In genomic region chr15:64681424-64682024, GRCh38 we compare ENCODE assay signal across 8 cellular contexts.
DNase-seq lines count a peak whose midpoint lies in the region; ATAC-seq, FAIRE-seq and TF ChIP-seq lines count a peak whose summit lies in the region.

No MANE protein-coding gene starts in this region.

- H3F3A ChIP-seq in smooth muscle cell (ENCODE audit: low read depth): peaks cover 10% of the 10 kb centered on the region

- H3K9me2 ChIP-seq in hepatocyte (replicated peaks; ENCODE audit: insufficient read depth): no peaks in the 10 kb centered on the region

- H3K36me3 ChIP-seq in adrenal gland (replicated peaks in 1 of 2): peaks cover 0 to 75% of the 10 kb centered on the region in 2 donors
- no peaks in the 10 kb centered on the region for H3K36me3 ChIP-seq in hepatocyte (replicated peaks; ENCODE audit: insufficient read depth, low read depth)
- H3K36me3 ChIP-seq in smooth muscle cell (ENCODE audit: low read depth): peaks cover 8% of the 10 kb centered on the region

- H3K79me2 ChIP-seq in hepatocyte: no peaks in the 10 kb centered on the region
- no peaks in the 10 kb centered on the region for H3K79me2 ChIP-seq in smooth muscle cell (ENCODE audit: low read depth)

- DNase-seq in AG10803 (ENCODE audit: low read depth): peak; percentile 58
- DNase-seq in GM12891 (ENCODE audit: insufficient read length, low spot score): peak; percentile 34
- DNase-seq in NCI-H345 (lab: John Stamatoyannopoulos, UW): peak; percentile 19
- DNase-seq in adrenal gland: peak; percentile 50 to 80 (median 65)
- peak; percentile 82 for DNase-seq in hepatocyte (ENCODE audit: low spot score)
- DNase-seq in smooth muscle cell (lab: John Stamatoyannopoulos, UW; ENCODE audit: unreplicated experiment): no peak

- H3K4me1 ChIP-seq in adrenal gland (replicated peaks in 1 of 2): no peaks in the 10 kb centered on the region
- H3K4me1 ChIP-seq in hepatocyte (ENCODE audit: insufficient read depth): no peaks in the 10 kb centered on the region
- no peaks in the 10 kb centered on the region for H3K4me1 ChIP-seq in smooth muscle cell (ENCODE audit: low read depth)

- H3K4me3 ChIP-seq in AG10803 (ENCODE audit: low read length) (no peak overlapping the region), adrenal gland (no peak overlapping the region), hepatocyte (no peak overlapping the region), smooth muscle cell (no peak overlapping the region)

- TF ChIP-seq POLR2A in GM12891 (IDR thresholded peaks at IDR 0.05; ENCODE audit: low read depth, low read length): no peak
- TF ChIP-seq POLR2A in adrenal gland (IDR thresholded peaks at IDR 0.05): no peak

- WGBS in adrenal gland, 4 donors: 43 to 57% (median 50%) methylated on average over 7 to 9 of the region's 9 CpGs
- WGBS in hepatocyte (ENCODE audit: low lambda C conversion rate, missing lambda C conversion rate): 60% methylated on average over 9 of the region's 9 CpGs
- WGBS in smooth muscle cell (ENCODE audit: low lambda C conversion rate): 68% methylated on average over 9 of the region's 9 CpGs

- ATAC-seq in HG03108 (IDR thresholded peaks at IDR 0.05; ENCODE audit: unreplicated experiment) (no peak), HG03175 (IDR thresholded peaks at IDR 0.05; ENCODE audit: unreplicated experiment) (no peak)

- no peak overlapping the region for H3K4me2 ChIP-seq in hepatocyte
- no peak overlapping the region for H3K4me2 ChIP-seq in smooth muscle cell

- H4K20me1 ChIP-seq in hepatocyte (ENCODE audit: insufficient read depth, poor library complexity, severe bottlenecking) (no peaks in the 10 kb centered on the region), smooth muscle cell (ENCODE audit: low read depth) (peaks cover 11% of the 10 kb centered on the region)

- TF ChIP-seq CTCF in AG10803 (conservative IDR thresholded peaks at IDR 0.05; ENCODE audit: low read length) (peak; percentile 55), adrenal gland (IDR thresholded peaks at IDR 0.05) (peak; percentile 60 to 96 (median 86)), hepatocyte (IDR thresholded peaks at IDR 0.05; ENCODE audit: poor library complexity) (peak; percentile 75), smooth muscle cell (IDR thresholded peaks at IDR 0.05; ENCODE audit: borderline replicate concordance, insufficient read depth, poor library complexity, severe bottlenecking) (peak; percentile 51)

- H3K27ac ChIP-seq in adrenal gland (no peak overlapping the region), hepatocyte (no peak overlapping the region), smooth muscle cell (ENCODE audit: low read depth) (no peak overlapping the region)

- intact Hi-C loops in adrenal gland (cut with DNase I): loop anchor here in 1 of 2 donors (2.0 to 5.0 kb wide), 2 partner anchors 45 to 254 kb away; no protein-coding TSS in a partner anchor

- H3K27me3 ChIP-seq in adrenal gland: no peaks in the 10 kb centered on the region
- H3K27me3 ChIP-seq in hepatocyte: no peaks in the 10 kb centered on the region
- H3K27me3 ChIP-seq in smooth muscle cell (ENCODE audit: low read depth): no peaks in the 10 kb centered on the region

- no peak for FAIRE-seq in GM12891 (lab: Jason Lieb, UNC)

- no peaks in the 10 kb centered on the region for H3K9me3 ChIP-seq in adrenal gland (replicated peaks in 1 of 3)
- H3K9me3 ChIP-seq in hepatocyte (ENCODE audit: low read depth): no peaks in the 10 kb centered on the region
- H3K9me3 ChIP-seq in smooth muscle cell (replicated peaks; ENCODE audit: low read depth): no peaks in the 10 kb centered on the region

- H2AFZ ChIP-seq in hepatocyte (no peak overlapping the region), smooth muscle cell (ENCODE audit: low read depth) (no peak overlapping the region)

- no peak overlapping the region for H3K9ac ChIP-seq in smooth muscle cell (ENCODE audit: low read depth)

TF ChIP-seq in GM12891, 5 proteins besides CTCF, POLR2A, EP300 and RAD21:
- no peak for TF ChIP-seq PAX5 (IDR thresholded peaks at IDR 0.05; ENCODE audit: insufficient read depth, low read length, severe bottlenecking)
- no peak for TF ChIP-seq POU2F2 (IDR thresholded peaks at IDR 0.05; ENCODE audit: low read depth, low read length)
- no peak for TF ChIP-seq TAF1 (IDR thresholded peaks at IDR 0.05; ENCODE audit: low read depth, low read length)
- no peak for TF ChIP-seq SPI1 (IDR thresholded peaks at IDR 0.05; ENCODE audit: low read depth, low read length)
- no peak for TF ChIP-seq POLR2AphosphoS5 (IDR thresholded peaks at IDR 0.05; ENCODE audit: low read depth, low read length)
